Comparison of ENCODE assay signal across 1 cellular context in genomic region chr4:118770741-118771187, GRCh38.
TF ChIP-seq lines count a peak whose summit lies in the region.

No MANE protein-coding gene starts in this region.

TF ChIP-seq in HepG2, 621 proteins besides CTCF, POLR2A, EP300 and RAD21:
- no peak for TF ChIP-seq MYPOP (CRISPR knock-in tag; IDR thresholded peaks at IDR 0.05)
- no peak for TF ChIP-seq ZKSCAN8 (CRISPR knock-in tag; IDR thresholded peaks at IDR 0.05; ENCODE audit: borderline replicate concordance)
- TF ChIP-seq FOXP1 (IDR thresholded peaks at IDR 0.05) = no peak
- TF ChIP-seq FOXP1 (CRISPR knock-in tag; IDR thresholded peaks at IDR 0.05) = no peak
- no peak for TF ChIP-seq RNF2 (conservative IDR thresholded peaks at IDR 0.05; ENCODE audit: low read depth)
- no peak for TF ChIP-seq SNRNP70 (IDR thresholded peaks at IDR 0.05; ENCODE audit: low read depth, low read length)
- no peak for TF ChIP-seq ZNF432 (CRISPR knock-in tag; IDR thresholded peaks at IDR 0.05; ENCODE audit: borderline replicate concordance)
- no peak for TF ChIP-seq MAF1 (CRISPR knock-in tag; IDR thresholded peaks at IDR 0.05; ENCODE audit: borderline replicate concordance)
- TF ChIP-seq ZNF687 (CRISPR knock-in tag; IDR thresholded peaks at IDR 0.05) = no peak
- TF ChIP-seq BRF2 (CRISPR knock-in tag; IDR thresholded peaks at IDR 0.05) = no peak
- no peak for TF ChIP-seq KDM1A (CRISPR knock-in tag; IDR thresholded peaks at IDR 0.05)
- TF ChIP-seq ZNF746 (CRISPR knock-in tag; IDR thresholded peaks at IDR 0.05) = no peak
- no peak for TF ChIP-seq MTA1 (CRISPR knock-in tag; IDR thresholded peaks at IDR 0.05; ENCODE audit: borderline replicate concordance)
- no peak for TF ChIP-seq TFAP4 (IDR thresholded peaks at IDR 0.05; ENCODE audit: borderline replicate concordance, low read depth)
- no peak for TF ChIP-seq ZNF781 (CRISPR knock-in tag; IDR thresholded peaks at IDR 0.05; ENCODE audit: borderline replicate concordance, not compliant biosample characterization)
- TF ChIP-seq ZBTB14 (CRISPR knock-in tag; IDR thresholded peaks at IDR 0.05) = no peak
